In genomic region chr18:36816096-36816495, GRCh38 we compare ENCODE assay signal across 6 cellular contexts. TPM values are rescaled to one million over a fixed set of nuclear protein-coding genes. Genes with fewer than 3 reads are reported as not detected.
DNase-seq lines count a peak whose midpoint lies in the region; ATAC-seq, FAIRE-seq and TF ChIP-seq lines count a peak whose summit lies in the region.
"Not testable (repeated sequence)": the region's sequence is repeated elsewhere in the genome, so short reads cannot be mapped to it uniquely, and the experiment has no call there.

No MANE protein-coding gene starts in this region.

- H3K36me3 ChIP-seq in CD4-positive, CD25-positive, alpha-beta regulatory T cell (ENCODE audit: control insufficient read depth, insufficient read depth, low read length), result peaks cover 53% of the 10 kb centered on the region
- peaks cover 91% of the 10 kb centered on the region for H3K36me3 ChIP-seq in K562 (ENCODE audit: control insufficient read depth, insufficient read depth, low read length)
- H3K36me3 ChIP-seq in cardiac muscle cell, neural progenitor cell: not testable (repeated sequence)

- FAIRE-seq in K562 (lab: Jason Lieb, UNC), result not testable (repeated sequence)

- in situ Hi-C loops in K562 (cut with MboI), result not testable (repeated sequence)

- H3K4me1 Mint-ChIP-seq in CD4-positive, CD25-positive, alpha-beta regulatory T cell, result peaks cover 7 to 27% (median 21%) of the 10 kb centered on the region in 4 donors
- H3K4me1 Mint-ChIP-seq in activated CD8-positive, alpha-beta T cell treated with anti-CD3 and anti-CD28 coated beads, Interleukin-2, amount 10 ng/mL, durations not matched to agents 7 days and 5 days (ENCODE audit: low read depth); neural progenitor cell: not testable (repeated sequence)

- not testable (repeated sequence) for H3K4me2 ChIP-seq in K562 (ENCODE audit: insufficient read depth, low read length)
- H3K4me2 ChIP-seq in neural progenitor cell, result peak overlapping the region; percentile 18

- not testable (repeated sequence) for TF ChIP-seq RAD21 in K562 (CRISPR knock-in tag; conservative IDR thresholded peaks at IDR 0.05 in 1 of 2, IDR thresholded peaks at IDR 0.05 in 1 of 2)

- H3K4me3 Mint-ChIP-seq in CD4-positive, CD25-positive, alpha-beta regulatory T cell; activated CD8-positive, alpha-beta T cell treated with anti-CD3 and anti-CD28 coated beads, Interleukin-2, amount 10 ng/mL, durations not matched to agents 7 days and 5 days; neural progenitor cell: not testable (repeated sequence)

- not testable (repeated sequence) for BruUV-seq in K562 (replicated peaks; lab: Mats Ljungman, UMichigan)

- DNase-seq in CD4-positive, CD25-positive, alpha-beta regulatory T cell; activated CD8-positive, alpha-beta T cell treated with anti-CD3 and anti-CD28 coated beads, Interleukin-2, amount 10 ng/mL, durations not matched to agents 7 days and 5 days; K562 (ENCODE audit: extremely low read depth in 1 of 4, low spot score in 3 of 4); cardiac muscle cell (ENCODE audit: low read depth in 1 of 2, low spot score in 1 of 2); neural progenitor cell (ENCODE audit: low spot score): not testable (repeated sequence)
- DNase-seq in NCI-H69 (lab: John Stamatoyannopoulos, UW), result peak; percentile 19

- not testable (repeated sequence) for ATAC-seq in CD4-positive, CD25-positive, alpha-beta regulatory T cell (ENCODE audit: low read depth in 2 of 2); activated CD8-positive, alpha-beta T cell treated with anti-CD3 and anti-CD28 coated beads, Interleukin-2, amount 10 ng/mL, durations not matched to agents 7 days and 5 days; K562

- not testable (repeated sequence) for H3K4me1 ChIP-seq in CD4-positive, CD25-positive, alpha-beta regulatory T cell (ENCODE audit: control insufficient read depth, insufficient read depth, low read length, poor library complexity, severe bottlenecking)
- H3K4me1 ChIP-seq in K562 (replicated peaks in 1 of 2; ENCODE audit: control insufficient read depth in 2 of 2, insufficient read depth in 2 of 2, low read length in 2 of 2) (peaks cover 0 to 31% of the 10 kb centered on the region in 2 experiments; a peak in 2 of 5 replicates), cardiac muscle cell (ENCODE audit: low read depth) (peaks cover 18% of the 10 kb centered on the region), neural progenitor cell (peaks cover 13% of the 10 kb centered on the region)

- not testable (repeated sequence) for H3F3A ChIP-seq in neural progenitor cell (ENCODE audit: low read depth)

- not testable (repeated sequence) for H3K9me1 ChIP-seq in K562 (ENCODE audit: control insufficient read depth, insufficient read depth, low read length)

- H2AFZ ChIP-seq in K562 (ENCODE audit: low read depth, low read length); neural progenitor cell (replicated peaks): not testable (repeated sequence)

- CTCF ChIA-PET in activated CD8-positive, alpha-beta T cell treated with anti-CD3 and anti-CD28 coated beads, Interleukin-2, amount 10 ng/mL, durations not matched to agents 7 days and 5 days (lab: Charles Lee), result interaction anchor here (1.2 kb wide), 1 partner anchor 13 kb away, joined by 3 read pairs; the partner anchor contains the start of genes KIAA1328 and TPGS2
- CTCF ChIA-PET in K562 (lab: Yijun Ruan, JAX; ENCODE audit: low intra/inter-chr PET ratio), result not testable (repeated sequence)

- not testable (repeated sequence) for TF ChIP-seq POLR2A in K562 (conservative IDR thresholded peaks at IDR 0.05)

- POLR2A ChIA-PET in activated CD8-positive, alpha-beta T cell treated with anti-CD3 and anti-CD28 coated beads, Interleukin-2, amount 10 ng/mL, durations not matched to agents 7 days and 5 days (lab: Charles Lee), result not testable (repeated sequence)
- POLR2A ChIA-PET in K562 (lab: Yijun Ruan, JAX), result interaction anchor here (0.7 to 1.3 kb wide), 3 partner anchors 8 to 17 kb away, joined by 3 read pairs; partner anchors contain the start of genes KIAA1328 and TPGS2

- not testable (repeated sequence) for H3K27me3 ChIP-seq in CD4-positive, CD25-positive, alpha-beta regulatory T cell (ENCODE audit: control insufficient read depth, insufficient read depth, low read length); K562 (ENCODE audit: control insufficient read depth in 2 of 2, insufficient read depth in 2 of 2, low read length in 2 of 2); cardiac muscle cell; neural progenitor cell

- peak overlapping the region in 2 of 3 donors; percentile 4 to 69 for H3K27ac Mint-ChIP-seq in CD4-positive, CD25-positive, alpha-beta regulatory T cell
- H3K27ac Mint-ChIP-seq in activated CD8-positive, alpha-beta T cell treated with anti-CD3 and anti-CD28 coated beads, Interleukin-2, amount 10 ng/mL, durations not matched to agents 7 days and 5 days, result peak overlapping the region; percentile 2
- H3K27ac Mint-ChIP-seq in neural progenitor cell, result not testable (repeated sequence)

- TF ChIP-seq EP300 in K562 (IDR thresholded peaks at IDR 0.05; ENCODE audit: low read length), result not testable (repeated sequence)

- H3K27ac ChIP-seq in CD4-positive, CD25-positive, alpha-beta regulatory T cell (ENCODE audit: insufficient read depth, low read length, poor library complexity, severe bottlenecking); K562 (ENCODE audit: extremely low read depth, low read depth, low read length); neural progenitor cell: not testable (repeated sequence)
- peak overlapping the region; percentile 77 for H3K27ac ChIP-seq in cardiac muscle cell

- TF ChIP-seq CTCF in K562 (IDR thresholded peaks at IDR 0.05 in 2 of 3, conservative IDR thresholded peaks at IDR 0.05 in 1 of 3; ENCODE audit: insufficient read depth in 2 of 3, low read depth in 1 of 3, low read length in 3 of 3); cardiac muscle cell (IDR thresholded peaks at IDR 0.05; ENCODE audit: low read depth, low read length); neural progenitor cell (IDR thresholded peaks at IDR 0.05): not testable (repeated sequence)

- H3K4me3 ChIP-seq in CD4-positive, CD25-positive, alpha-beta regulatory T cell (ENCODE audit: low read depth, low read length); K562; cardiac muscle cell; neural progenitor cell: not testable (repeated sequence)

- H3K9me3 ChIP-seq in CD4-positive, CD25-positive, alpha-beta regulatory T cell (ENCODE audit: control insufficient read depth in 2 of 2, low read length in 2 of 2); K562 (replicated peaks; ENCODE audit: control insufficient read depth, insufficient read depth, low read depth, low read length); cardiac muscle cell (ENCODE audit: low read depth); neural progenitor cell (ENCODE audit: low read depth): not testable (repeated sequence)

- peaks cover 16% of the 10 kb centered on the region; the same call in 2 of the 3 replicates for H3K79me2 ChIP-seq in K562 (ENCODE audit: control insufficient read depth, insufficient read depth, low read length)
- H3K79me2 ChIP-seq in neural progenitor cell (ENCODE audit: low read depth), result not testable (repeated sequence)

- not testable (repeated sequence) for H4K20me1 ChIP-seq in K562 (replicated peaks; ENCODE audit: control insufficient read depth, insufficient read depth, low read length)
- H4K20me1 ChIP-seq in neural progenitor cell (ENCODE audit: low read depth), result peaks cover 59% of the 10 kb centered on the region

- not testable (repeated sequence) for H3K9me3 Mint-ChIP-seq in CD4-positive, CD25-positive, alpha-beta regulatory T cell; activated CD8-positive, alpha-beta T cell treated with anti-CD3 and anti-CD28 coated beads, Interleukin-2, amount 10 ng/mL, durations not matched to agents 7 days and 5 days (ENCODE audit: insufficient read depth); neural progenitor cell

- intact Hi-C loops in K562 (cut with micrococcal nuclease), result not testable (repeated sequence)

- H3K9ac ChIP-seq in K562 (ENCODE audit: insufficient read depth in 1 of 2, low read depth in 2 of 2, low read length in 2 of 2); neural progenitor cell: not testable (repeated sequence)

- peaks cover 26% of the 10 kb centered on the region for H3K36me3 Mint-ChIP-seq in CD4-positive, CD25-positive, alpha-beta regulatory T cell
- peaks cover 52% of the 10 kb centered on the region for H3K36me3 Mint-ChIP-seq in activated CD8-positive, alpha-beta T cell treated with anti-CD3 and anti-CD28 coated beads, Interleukin-2, amount 10 ng/mL, durations not matched to agents 7 days and 5 days (ENCODE audit: low read depth)
- H3K36me3 Mint-ChIP-seq in neural progenitor cell, result peaks cover 27% of the 10 kb centered on the region

- not testable (repeated sequence) for H3K27me3 Mint-ChIP-seq in CD4-positive, CD25-positive, alpha-beta regulatory T cell; activated CD8-positive, alpha-beta T cell treated with anti-CD3 and anti-CD28 coated beads, Interleukin-2, amount 10 ng/mL, durations not matched to agents 7 days and 5 days (ENCODE audit: low read depth); neural progenitor cell (ENCODE audit: insufficient read depth, low read depth)

RNA-seq across cellular contexts. Expression of gene TPGS2, which starts 12.7 kb away (rescaled TPM):
- total RNA-seq in CD4-positive, CD25-positive, alpha-beta regulatory T cell, result 45.6 TPM
- 100 to 1,000 TPM in 1 of 4 donors, 10 to 100 TPM in 3; 69.1 to 107 (median 75.2) TPM for polyA plus RNA-seq in CD4-positive, CD25-positive, alpha-beta regulatory T cell
- total RNA-seq in activated CD8-positive, alpha-beta T cell treated with anti-CD3 and anti-CD28 coated beads, Interleukin-2, amount 10 ng/mL, durations not matched to agents 7 days and 5 days, result 100 to 1,000 TPM; 137 to 141 TPM
- total RNA-seq in K562 (2011; cell fraction: chromatin; rRNA removed; ENCODE audit: low replicate concordance), result 109 and 142 TPM in 2 replicates
- total RNA-seq in K562 (2011; cell fraction: nucleolus; rRNA removed), result 95.9 and 115 TPM in 2 replicates
- 155 and 218 TPM in 2 replicates for total RNA-seq in K562 (2011; cell fraction: nucleoplasm; rRNA removed)
- total RNA-seq in K562 (2014; rRNA removed), result 108 and 111 TPM in 2 replicates
- 116 and 125 TPM in 2 replicates for total RNA-seq in K562 (2014; rRNA removed; fragmentation: Illumina TruSeq; extraction: Trizol)
- 132 and 136 TPM in 2 replicates for total RNA-seq in K562 (2015; rRNA removed; fragmentation: Illumina TruSeq; extraction: Trizol)
- total RNA-seq in K562 (2021), result 148 and 152 TPM in 2 replicates
- polyA plus RNA-seq in K562 (2011; rRNA removed), result 449 and 498 TPM in 2 replicates
- 444 and 495 TPM in 2 replicates for polyA plus RNA-seq in K562 (2011; cell fraction: cytosol; rRNA removed)
- polyA plus RNA-seq in K562 (2011; cell fraction: nucleus; rRNA removed), result 172 and 219 TPM in 2 replicates
- 186 and 203 TPM in 2 replicates for polyA plus RNA-seq in K562 (2012)
- polyA plus RNA-seq in K562 (2014; fragmentation: Illumina TruSeq; extraction: Trizol), result 229 and 274 TPM in 2 replicates
- polyA plus RNA-seq in K562 (2014; fragmentation: Nextera tagmentation; extraction: Ambion mirVana), result 100 to 1,000 TPM in 1 of 2 experiments, 10 to 100 TPM in 1; 94.2 to 113 TPM
- polyA plus RNA-seq in K562 (2014; rRNA removed), result 134 and 182 TPM in 2 replicates
- polyA minus RNA-seq in K562 (2011; rRNA and poly(A)+ RNA removed), result 348 and 372 TPM in 2 replicates
- 140 and 165 TPM in 2 replicates for polyA minus RNA-seq in K562 (2011; cell fraction: cytosol; rRNA and poly(A)+ RNA removed)
- polyA minus RNA-seq in K562 (2011; cell fraction: nucleus; rRNA and poly(A)+ RNA removed), result 76.6 and 137 TPM in 2 replicates
- 117 and 185 TPM in 2 replicates for total RNA-seq in cardiac muscle cell
- 161 and 233 TPM in 2 replicates for polyA plus RNA-seq in cardiac muscle cell
- 262 and 301 TPM in 2 replicates for total RNA-seq in neural progenitor cell (ENCODE audit: low replicate concordance)

RNA-seq across cellular contexts. Expression of gene KIAA1328, which starts 12.8 kb away (rescaled TPM):
- 15.4 TPM for total RNA-seq in CD4-positive, CD25-positive, alpha-beta regulatory T cell
- 10 to 100 TPM in 1 of 4 donors, 1 to 10 TPM in 3; 7.9 to 10.2 (median 8.4) TPM for polyA plus RNA-seq in CD4-positive, CD25-positive, alpha-beta regulatory T cell
- 1 to 10 TPM; 8.4 to 8.7 TPM for total RNA-seq in activated CD8-positive, alpha-beta T cell treated with anti-CD3 and anti-CD28 coated beads, Interleukin-2, amount 10 ng/mL, durations not matched to agents 7 days and 5 days
- total RNA-seq in K562 (2011; cell fraction: chromatin; rRNA removed; ENCODE audit: low replicate concordance), result 18.1 and 63.0 TPM in 2 replicates
- 10.5 and 17.4 TPM in 2 replicates for total RNA-seq in K562 (2011; cell fraction: nucleolus; rRNA removed)
- total RNA-seq in K562 (2011; cell fraction: nucleoplasm; rRNA removed), result 28.2 and 36.1 TPM in 2 replicates
- total RNA-seq in K562 (2014; rRNA removed) (6.2 and 8.0 TPM in 2 replicates), K562 (2014; rRNA removed; fragmentation: Illumina TruSeq; extraction: Trizol) (8.6 and 10.1 TPM in 2 replicates), K562 (2015; rRNA removed; fragmentation: Illumina TruSeq; extraction: Trizol) (8.3 and 9.5 TPM in 2 replicates), K562 (2021) (6.0 and 7.8 TPM in 2 replicates), cardiac muscle cell (6.6 and 11.5 TPM in 2 replicates), neural progenitor cell (ENCODE audit: low replicate concordance) (11.5 and 15.0 TPM in 2 replicates)
- polyA plus RNA-seq in K562 (2011; rRNA removed) (8.2 and 9.8 TPM in 2 replicates), K562 (2014; fragmentation: Illumina TruSeq; extraction: Trizol) (5.9 and 7.4 TPM in 2 replicates), K562 (2014; fragmentation: Nextera tagmentation; extraction: Ambion mirVana) (1 to 10 TPM; 4.8 to 5.1 TPM), K562 (2014; rRNA removed) (4.0 and 6.9 TPM in 2 replicates), cardiac muscle cell (3.8 and 6.3 TPM in 2 replicates)
- 1.9 and 4.9 TPM in 2 replicates for polyA plus RNA-seq in K562 (2011; cell fraction: cytosol; rRNA removed)
- polyA plus RNA-seq in K562 (2011; cell fraction: nucleus; rRNA removed), result 14.4 and 20.9 TPM in 2 replicates
- polyA plus RNA-seq in K562 (2012), result 3.7 and 3.9 TPM in 2 replicates
- polyA minus RNA-seq in K562 (2011; rRNA and poly(A)+ RNA removed), result 14.2 and 24.1 TPM in 2 replicates
- 3.5 and 4.0 TPM in 2 replicates for polyA minus RNA-seq in K562 (2011; cell fraction: cytosol; rRNA and poly(A)+ RNA removed)
- polyA minus RNA-seq in K562 (2011; cell fraction: nucleus; rRNA and poly(A)+ RNA removed), result 13.6 and 29.0 TPM in 2 replicates
